ENCODE assay signal across 1 cellular context in the genomic region with DNA sequence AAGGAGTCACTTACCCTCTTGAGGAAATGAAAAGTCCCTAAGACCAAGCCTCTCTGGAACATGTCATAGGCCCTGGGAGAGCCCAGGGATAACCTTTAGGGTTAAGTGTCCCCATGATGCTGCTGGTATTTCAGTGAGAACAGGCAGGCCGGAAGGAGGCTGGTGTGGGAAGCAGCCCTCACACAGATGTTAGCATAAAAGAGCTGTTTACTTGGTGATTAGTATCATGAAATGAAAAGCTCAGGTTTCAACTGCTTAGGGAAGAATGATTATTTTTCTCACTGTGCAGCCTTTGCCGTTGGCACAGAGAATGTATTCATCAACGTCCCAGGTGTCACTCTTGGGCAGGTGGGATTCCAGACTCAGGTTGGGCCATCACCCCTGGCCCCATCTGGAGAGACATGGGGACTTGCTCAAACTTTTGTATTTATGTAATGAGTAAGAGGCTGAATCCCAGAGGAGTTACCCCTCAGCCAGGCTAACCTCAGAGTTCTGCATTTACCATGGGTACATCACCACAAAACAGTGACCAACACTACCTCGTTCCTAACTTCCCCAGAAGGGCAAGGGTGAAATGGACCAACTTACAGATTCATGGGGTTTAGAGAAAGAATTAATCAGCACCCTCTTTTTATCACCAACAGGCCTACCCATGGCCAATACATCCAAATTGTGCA.
TF ChIP-seq lines count a peak whose summit lies in the region.

No MANE protein-coding gene starts in this region.

TF ChIP-seq in WTC11, 78 proteins besides CTCF, POLR2A, EP300 and RAD21 (continued from another document):
- TF ChIP-seq, protein P1, sequence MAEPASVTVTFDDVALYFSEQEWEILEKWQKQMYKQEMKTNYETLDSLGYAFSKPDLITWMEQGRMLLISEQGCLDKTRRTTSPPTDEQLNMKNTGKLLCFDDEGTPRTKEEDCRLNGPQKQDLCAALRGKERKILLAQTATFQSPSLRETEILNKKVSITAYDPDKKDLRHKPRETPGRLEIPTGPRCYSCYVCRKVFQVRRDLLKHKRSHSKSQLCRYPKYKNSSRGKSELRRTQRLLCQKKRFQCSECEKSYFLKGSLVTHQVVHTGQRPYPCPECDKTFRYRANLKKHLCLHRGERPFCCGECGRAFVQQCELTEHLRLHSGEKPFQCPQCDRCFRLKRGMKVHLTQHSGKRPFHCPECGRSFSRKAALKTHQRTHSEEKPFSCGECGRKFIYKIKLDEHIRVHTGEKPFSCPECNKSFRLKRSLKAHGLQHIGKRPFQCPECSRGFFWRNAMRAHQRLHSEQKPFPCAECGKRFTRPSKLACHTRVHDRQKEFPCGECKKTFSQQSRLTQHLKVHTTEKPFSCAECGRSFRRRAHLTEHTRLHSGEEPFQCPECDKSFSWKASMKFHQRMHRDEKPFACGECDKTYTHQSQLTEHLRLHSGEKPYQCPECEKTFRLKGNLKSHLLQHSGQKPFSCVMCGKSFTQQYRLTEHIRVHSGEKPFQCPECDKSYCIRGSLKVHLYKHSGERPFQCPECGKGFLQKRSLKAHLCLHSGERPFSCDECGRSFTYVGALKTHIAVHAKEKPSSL (CRISPR knock-in tag; conservative IDR thresholded peaks at IDR 0.05) = no peak
- TF ChIP-seq, protein P2, sequence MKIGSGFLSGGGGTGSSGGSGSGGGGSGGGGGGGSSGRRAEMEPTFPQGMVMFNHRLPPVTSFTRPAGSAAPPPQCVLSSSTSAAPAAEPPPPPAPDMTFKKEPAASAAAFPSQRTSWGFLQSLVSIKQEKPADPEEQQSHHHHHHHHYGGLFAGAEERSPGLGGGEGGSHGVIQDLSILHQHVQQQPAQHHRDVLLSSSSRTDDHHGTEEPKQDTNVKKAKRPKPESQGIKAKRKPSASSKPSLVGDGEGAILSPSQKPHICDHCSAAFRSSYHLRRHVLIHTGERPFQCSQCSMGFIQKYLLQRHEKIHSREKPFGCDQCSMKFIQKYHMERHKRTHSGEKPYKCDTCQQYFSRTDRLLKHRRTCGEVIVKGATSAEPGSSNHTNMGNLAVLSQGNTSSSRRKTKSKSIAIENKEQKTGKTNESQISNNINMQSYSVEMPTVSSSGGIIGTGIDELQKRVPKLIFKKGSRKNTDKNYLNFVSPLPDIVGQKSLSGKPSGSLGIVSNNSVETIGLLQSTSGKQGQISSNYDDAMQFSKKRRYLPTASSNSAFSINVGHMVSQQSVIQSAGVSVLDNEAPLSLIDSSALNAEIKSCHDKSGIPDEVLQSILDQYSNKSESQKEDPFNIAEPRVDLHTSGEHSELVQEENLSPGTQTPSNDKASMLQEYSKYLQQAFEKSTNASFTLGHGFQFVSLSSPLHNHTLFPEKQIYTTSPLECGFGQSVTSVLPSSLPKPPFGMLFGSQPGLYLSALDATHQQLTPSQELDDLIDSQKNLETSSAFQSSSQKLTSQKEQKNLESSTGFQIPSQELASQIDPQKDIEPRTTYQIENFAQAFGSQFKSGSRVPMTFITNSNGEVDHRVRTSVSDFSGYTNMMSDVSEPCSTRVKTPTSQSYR (CRISPR knock-in tag; IDR thresholded peaks at IDR 0.05) = no peak
